ENCODE assay signal across 8 cellular contexts in genomic region chr17:16653367-16654041, GRCh38. TPM values are rescaled to one million over a fixed set of nuclear protein-coding genes. Genes with fewer than 3 reads are reported as not detected.
DNase-seq lines count a peak whose midpoint lies in the region; ATAC-seq and TF ChIP-seq lines count a peak whose summit lies in the region.

TSS of gene ZNF624 (minus strand) at chr17:16653850.

- peaks cover 0 to 11% of the 10 kb centered on the region in 2 donors for H3K4me1 ChIP-seq in adrenal gland (replicated peaks in 1 of 2)
- peaks cover 0 to 19% (median 5%) of the 10 kb centered on the region in 12 donors for H3K4me1 ChIP-seq in heart left ventricle
- H3K4me1 ChIP-seq in trophoblast cell (ENCODE audit: control insufficient read depth in 1 of 2, insufficient read depth in 2 of 2, low read length in 2 of 2) = peaks cover 4 to 9% of the 10 kb centered on the region in 2 experiments
- H3K4me1 ChIP-seq in transverse colon = peaks cover 3 to 16% (median 13%) of the 10 kb centered on the region in 4 donors

- peak within 1 kb of the TSS; percentile 95 for H4K91ac ChIP-seq in trophoblast cell (ENCODE audit: low read depth, low read length)

- peak within 1 kb of the TSS; percentile 83 for H3K4me2 ChIP-seq in trophoblast cell (ENCODE audit: low read length)

- H3K9ac ChIP-seq in trophoblast cell (ENCODE audit: low read length) = peak within 1 kb of the TSS; percentile 86

- H3K27me3 ChIP-seq in adrenal gland (no peaks in the 10 kb centered on the region), heart left ventricle (no peaks in the 10 kb centered on the region), trophoblast cell (ENCODE audit: insufficient read depth, low read length) (no peaks in the 10 kb centered on the region), transverse colon (no peaks in the 10 kb centered on the region)

- peak within 1 kb of the TSS; percentile 52 for H2AK5ac ChIP-seq in trophoblast cell (ENCODE audit: low read length)

- peak within 1 kb of the TSS; percentile 67 to 92 (median 87) for H3K27ac ChIP-seq in adrenal gland
- peak within 1 kb of the TSS; percentile 87 to 98 (median 94) for H3K27ac ChIP-seq in heart left ventricle
- peak within 1 kb of the TSS; percentile 96 for H3K27ac ChIP-seq in trophoblast cell (ENCODE audit: low read depth, low read length)
- H3K27ac ChIP-seq in transverse colon = peak within 1 kb of the TSS; percentile 91 to 96 (median 92)

- no peak within 1 kb of the TSS for H2BK12ac ChIP-seq in trophoblast cell (ENCODE audit: low read length)

- peaks cover 5% of the 10 kb centered on the region for H3K79me2 ChIP-seq in trophoblast cell (ENCODE audit: control insufficient read depth, insufficient read depth, low read length, poor library complexity)

- DNase-seq in GM12865 (ENCODE audit: low read depth) = peak; percentile 93
- DNase-seq in NCI-H128 (lab: John Stamatoyannopoulos, UW; ENCODE audit: unreplicated experiment) = peak; percentile 88
- DNase-seq in T follicular helper cell (ENCODE audit: low read depth) = peak; percentile 77
- peak; percentile 94 to 98 (median 96) for DNase-seq in adrenal gland
- DNase-seq in heart left ventricle = peak; percentile 94 to 98 (median 98)
- DNase-seq in trophoblast cell = peak; percentile 95 to 96
- DNase-seq in transverse colon = peak; percentile 96

- H3K4me3 ChIP-seq in GM12865 (ENCODE audit: low read depth, low read length) (peak within 1 kb of the TSS; percentile 74), adrenal gland (peak within 1 kb of the TSS; percentile 30 to 89 (median 72)), heart left ventricle (peak within 1 kb of the TSS; percentile 46 to 91 (median 68)), trophoblast cell (ENCODE audit: low read depth, low read length) (peak within 1 kb of the TSS; percentile 79), transverse colon (peak within 1 kb of the TSS; percentile 50 to 80 (median 60))

- H2BK120ac ChIP-seq in trophoblast cell (ENCODE audit: insufficient read depth, low read length, poor library complexity) = peak within 1 kb of the TSS; percentile 4

- peak within 1 kb of the TSS; percentile 31 for H3K4ac ChIP-seq in trophoblast cell (ENCODE audit: low read depth, low read length)

- no peak for TF ChIP-seq CTCF in GM12865 (IDR thresholded peaks at IDR 0.05; ENCODE audit: insufficient read depth, low read depth, low read length, missing control alignments)
- TF ChIP-seq CTCF in adrenal gland (IDR thresholded peaks at IDR 0.05) = peak in 2 of 6 experiments; percentile 5 to 25
- no peak for TF ChIP-seq CTCF in heart left ventricle (IDR thresholded peaks at IDR 0.05)
- TF ChIP-seq CTCF in transverse colon (IDR thresholded peaks at IDR 0.05) = peak in 2 of 5 experiments; percentile 15 to 32

- peak within 1 kb of the TSS; percentile 90 for H4K8ac ChIP-seq in trophoblast cell (ENCODE audit: low read depth, low read length)

- H3K79me1 ChIP-seq in trophoblast cell (ENCODE audit: low read length) = peaks cover 9% of the 10 kb centered on the region

- H3K36me3 ChIP-seq in adrenal gland (replicated peaks in 1 of 2) (no peaks in the 10 kb centered on the region), heart left ventricle (peaks cover 0 to 10% (median 4%) of the 10 kb centered on the region in 9 donors), trophoblast cell (ENCODE audit: control insufficient read depth in 1 of 2, insufficient read depth in 2 of 2, low read length in 2 of 2) (no peaks in the 10 kb centered on the region), transverse colon (no peaks in the 10 kb centered on the region)

- H3K23ac ChIP-seq in trophoblast cell (ENCODE audit: low read length) = no peak within 1 kb of the TSS

- peak within 1 kb of the TSS; percentile 81 for H3K14ac ChIP-seq in trophoblast cell (ENCODE audit: low read length)

- peak within 1 kb of the TSS; percentile 96 for H4K12ac ChIP-seq in trophoblast cell (ENCODE audit: low read depth, low read length)

- intact Hi-C loops in adrenal gland (cut with DNase I) (no loop called here), heart left ventricle (cut with DNase I) (loop anchor here in 1 of 10 donors (5.0 kb wide), 1 partner anchor 66 kb away; no protein-coding TSS in a partner anchor), transverse colon (cut with DNase I; ENCODE audit: low total_unique reads) (no loop called here)

- TF ChIP-seq EP300 in transverse colon (IDR thresholded peaks at IDR 0.05; ENCODE audit: low read depth) = peak; percentile 82

- peak within 1 kb of the TSS; percentile 91 for H3K18ac ChIP-seq in trophoblast cell (ENCODE audit: low read length)

- peak within 1 kb of the TSS; percentile 77 for H2AFZ ChIP-seq in trophoblast cell (ENCODE audit: insufficient read depth, low read length, poor library complexity)

- in situ Hi-C loops in transverse colon (cut with MboI; ENCODE audit: low pct_ligation_motif_present in 1 of 4, low pct_unique_long_range_greater_than_20kb in 1 of 4, low sequenced_read_pairs in 3 of 4) = no loop called here

- peak within 1 kb of the TSS; percentile 88 for H2BK5ac ChIP-seq in trophoblast cell (ENCODE audit: low read depth, low read length, poor library complexity)

- ATAC-seq in HG02678 (IDR thresholded peaks at IDR 0.05; ENCODE audit: unreplicated experiment) (peak; percentile 93), heart left ventricle (peak; percentile 97 to 99 (median 98))

- TF ChIP-seq POLR2A in adrenal gland (IDR thresholded peaks at IDR 0.05) = peak; percentile 75 to 87
- TF ChIP-seq POLR2A in heart left ventricle (IDR thresholded peaks at IDR 0.05) = peak in 1 of 2 donors; percentile 90
- TF ChIP-seq POLR2A in transverse colon (IDR thresholded peaks at IDR 0.05) = peak; percentile 86

- WGBS in adrenal gland, 4 donors = 0 to 1% (median 0%) methylated on average over 16 to 55 of the region's 55 CpGs
- WGBS in heart left ventricle, 4 donors = 0 to 1% (median 0%) methylated on average over 26 to 55 of the region's 55 CpGs
- WGBS in trophoblast cell (ENCODE audit: extremely low coverage, insufficient coverage, insufficient read length) = no CpG with 5 or more reads among the region's 55 CpGs
- 0% methylated on average over 39 of the region's 55 CpGs; no CpG with 5 or more reads in 1 of the 2 donors for WGBS in transverse colon (ENCODE audit: low coverage in 1 of 2), 2 donors

- H3K9me3 ChIP-seq in adrenal gland (replicated peaks in 1 of 3) = no peaks in the 10 kb centered on the region
- no peaks in the 10 kb centered on the region for H3K9me3 ChIP-seq in heart left ventricle
- H3K9me3 ChIP-seq in trophoblast cell (ENCODE audit: insufficient read depth, low read depth, low read length) = no peaks in the 10 kb centered on the region
- H3K9me3 ChIP-seq in transverse colon = no peaks in the 10 kb centered on the region

RNA-seq across cellular contexts. Expression of gene ZNF624, which starts in this region (rescaled TPM):
- 1 to 10 TPM; 1.6 to 9.2 (median 3.8) TPM for total RNA-seq in adrenal gland
- 1 to 10 TPM in 1 of 3 donors, under 1 TPM in 2; 0.88 to 3.9 (median 0.94) TPM for polyA plus RNA-seq in adrenal gland
- 1 to 10 TPM in 8 of 9 donors, under 1 TPM in 1; 0.88 to 5.6 (median 1.8) TPM for total RNA-seq in heart left ventricle
- under 1 TPM; 0.55 to 0.72 TPM for polyA plus RNA-seq in heart left ventricle
- 3.5 and 3.9 TPM in 2 replicates for polyA plus RNA-seq in trophoblast cell (2013)
- total RNA-seq in transverse colon = 10 to 100 TPM in 1 of 4 donors, 1 to 10 TPM in 3; 1.5 to 11.1 (median 4.5) TPM

Comparison
In these comparisons a context has a peak if more than half of its experiments do, and no peak if none do; other contexts are left out.
1. Peak in every context shown above with its lines: DNase-seq, ATAC-seq, H3K4me3 ChIP-seq and H3K27ac ChIP-seq.